ENCODE assay signal across 16 cellular contexts in genomic region chr2:112198780-112199179, GRCh38.
"Had no signal": no experiment of that assay in that cellular context is flagged by ENCODE, and none has a peak within 500 bp of the region (broad histone marks: within the 10 kb centered on the region; RNA-seq: fewer than 3 reads in every experiment).

No MANE protein-coding gene starts in this region.

- ATAC-seq: body of pancreas, WTC11 had no signal

- DNase-seq: activated CD4-positive, alpha-beta T cell treated with anti-CD3 and anti-CD28 coated beads, Interleukin-2, amount 10 ng/mL, durations not matched to agents 7 days and 5 days; activated CD8-positive, alpha-beta memory T cell treated with anti-CD3 and anti-CD28 coated beads for 24 hours; activated naive CD4-positive, alpha-beta T cell treated with anti-CD3 and anti-CD28 coated beads, Interleukin-2, amount 10 ng/mL, durations not matched to agents 7 days and 5 days; activated T-cell treated with anti-CD3 and anti-CD28 coated beads for 4 hours; body of pancreas; cerebellar nuclear complex; endodermal cell; esophagus squamous epithelium; hippocampal formation; midbrain; naive B cell had no signal

- H3K4me1 ChIP-seq: body of pancreas, right atrium auricular region, tibial nerve, vagina had no signal

- H3K9me3 ChIP-seq: vagina had no signal

- H3K27me3 ChIP-seq: body of pancreas, esophagus squamous epithelium, right atrium auricular region, tibial nerve, vagina had no signal

- H3K27ac ChIP-seq: body of pancreas, esophagus squamous epithelium, right atrium auricular region, tibial nerve, vagina had no signal

- H3K36me3 ChIP-seq: esophagus squamous epithelium, right atrium auricular region, tibial nerve, vagina had no signal

- H3K4me3 ChIP-seq: body of pancreas, esophagus squamous epithelium, right atrium auricular region, smooth muscle cell, tibial nerve, vagina had no signal
